Comparison of ENCODE assay signal across 20 cellular contexts in genomic region chr13:65679240-65679639, GRCh38.
A peak's percentile ranks its signal among the peaks of the same experiment; 100 is the strongest.
DNase-seq lines count a peak whose midpoint lies in the region; ATAC-seq and TF ChIP-seq lines count a peak whose summit lies in the region.
"Had no signal": no experiment of that assay in that cellular context is flagged by ENCODE, and none has a peak within 500 bp of the region (broad histone marks: within the 10 kb centered on the region; RNA-seq: fewer than 3 reads in every experiment).

No MANE protein-coding gene starts in this region.

- no peak overlapping the region for H3K9ac ChIP-seq in SK-N-SH
- H3K9ac ChIP-seq: parathyroid adenoma had no signal

- DNase-seq in HCEC 1CT (peak; percentile 47), SK-N-SH (no peak), fibroblast of gingiva (ENCODE audit: low read depth) (peak; percentile 8), myocyte (ENCODE audit: low read depth) (peak; percentile 72), foreskin melanocyte (no peak), NCI-H526 (lab: John Stamatoyannopoulos, UW) (no peak)
- DNase-seq: activated CD4-positive, alpha-beta T cell treated with anti-CD3 and anti-CD28 coated beads for 48 hours; activated CD8-positive, alpha-beta memory T cell treated with anti-CD3 and anti-CD28 coated beads, Interleukin-2, amount 10 ng/mL, durations not matched to agents 7 days and 5 days; GDM1; hypothalamus; NCI-H2029 treated with DMSO at 0.1 percent for 48 hours; nephron progenitor cell; Peyer's patch; right cardiac atrium; substantia nigra; T-helper 2 cell had no signal

- no peak overlapping the region for H2AFZ ChIP-seq in SK-N-SH (ENCODE audit: low read depth)
- H2AFZ ChIP-seq: parathyroid adenoma had no signal

- TF ChIP-seq RAD21 in SK-N-SH (IDR thresholded peaks at IDR 0.05; ENCODE audit: low read length): no peak

- H3K27me3 ChIP-seq in SK-N-SH (ENCODE audit: insufficient read depth): no peaks in the 10 kb centered on the region
- H3K27me3 ChIP-seq: Peyer's patch, SJSA1 had no signal

- WGBS in SK-N-SH (ENCODE audit: low lambda C conversion rate): 82% methylated on average over 1 of the region's 1 CpG

- TF ChIP-seq CTCF in SK-N-SH (IDR thresholded peaks at IDR 0.05): no peak

- POLR2A ChIA-PET in SK-N-SH (lab: Yijun Ruan, JAX): no interaction called here

- H3F3A ChIP-seq in SK-N-SH (replicated peaks; ENCODE audit: insufficient read depth): no peaks in the 10 kb centered on the region

- no peaks in the 10 kb centered on the region; a peak in 1 of 4 replicates for H3K4me1 ChIP-seq in SK-N-SH (ENCODE audit: control insufficient read depth in 1 of 2, insufficient read depth in 2 of 2, low read depth in 1 of 2, low read length in 1 of 2)
- H3K4me1 ChIP-seq: parathyroid adenoma, Peyer's patch, SJSA1 had no signal

- H3K36me3 ChIP-seq in SK-N-SH (replicated peaks in 1 of 2; ENCODE audit: control insufficient read depth in 1 of 2, insufficient read depth in 2 of 2, low read length in 1 of 2): no peaks in the 10 kb centered on the region
- H3K36me3 ChIP-seq: Peyer's patch, SJSA1 had no signal

- CTCF ChIA-PET in SK-N-SH (lab: Yijun Ruan, JAX): interaction anchor here (1.0 to 2.3 kb wide), 3 partner anchors 9 to 23 kb away, joined by 3 to 6 read pairs (median 5); no protein-coding TSS in a partner anchor

- no peaks in the 10 kb centered on the region for H3K79me2 ChIP-seq in SK-N-SH (ENCODE audit: insufficient read depth)
- H3K79me2 ChIP-seq: parathyroid adenoma had no signal

- no peak for ATAC-seq in GM21360 (IDR thresholded peaks at IDR 0.05; ENCODE audit: unreplicated experiment)
- ATAC-seq: activated CD8-positive, alpha-beta memory T cell treated with anti-CD3 and anti-CD28 coated beads, Interleukin-2, amount 10 ng/mL, durations not matched to agents 7 days and 5 days; right cardiac atrium had no signal

- no peaks in the 10 kb centered on the region; the same call in 1 of the 2 replicates for H3K9me2 ChIP-seq in SK-N-SH

- H4K20me1 ChIP-seq in SK-N-SH (ENCODE audit: insufficient read depth): no peaks in the 10 kb centered on the region

- no peak overlapping the region; a peak in 1 of 4 replicates for H3K27ac ChIP-seq in SK-N-SH (ENCODE audit: low read depth in 2 of 2, low read length in 1 of 2)
- H3K27ac ChIP-seq: coronary artery, parathyroid adenoma, Peyer's patch, SJSA1 had no signal

- H3K9me3 ChIP-seq in SK-N-SH: no peaks in the 10 kb centered on the region; the same call in 1 of the 2 replicates
- H3K9me3 ChIP-seq: SJSA1 had no signal

- H3K4me3 ChIP-seq in SK-N-SH (ENCODE audit: low read depth in 2 of 2, low read length in 1 of 2): no peak overlapping the region
- H3K4me3 ChIP-seq: coronary artery, Peyer's patch, SJSA1 had no signal

- H3K4me2 ChIP-seq in SK-N-SH: no peak overlapping the region

- peak in 1 of 2 experiments; percentile 27; a peak in 1 of 4 replicates for TF ChIP-seq EP300 in SK-N-SH (IDR thresholded peaks at IDR 0.05; ENCODE audit: borderline replicate concordance in 1 of 2, low read depth in 1 of 2, low read length in 1 of 2)

TF ChIP-seq in SK-N-SH, 30 proteins besides CTCF, POLR2A, EP300 and RAD21 (continues in another document):
- TF ChIP-seq CHD2 (IDR thresholded peaks at IDR 0.05; ENCODE audit: low read length, partially characterized antibody) (no peak), MXI1 (IDR thresholded peaks at IDR 0.05; ENCODE audit: low read depth, low read length) (no peak), SIN3A (IDR thresholded peaks at IDR 0.05; ENCODE audit: borderline replicate concordance, low read depth, low read length) (no peak), GABPA (IDR thresholded peaks at IDR 0.05; ENCODE audit: low read depth) (no peak), TEAD4 (IDR thresholded peaks at IDR 0.05; ENCODE audit: borderline replicate concordance, insufficient read depth) (no peak), PBX3 (IDR thresholded peaks at IDR 0.05) (peak; percentile 84), NRF1 (IDR thresholded peaks at IDR 0.05; ENCODE audit: low read depth, low read length) (no peak), USF1 (IDR thresholded peaks at IDR 0.05; ENCODE audit: borderline replicate concordance, low read depth) (no peak), RCOR1 (IDR thresholded peaks at IDR 0.05; ENCODE audit: low read length) (no peak), FOSL2 (IDR thresholded peaks at IDR 0.05; ENCODE audit: borderline replicate concordance, low read depth) (peak; percentile 56; the same call in 1 of the 2 replicates), MAX (IDR thresholded peaks at IDR 0.05; ENCODE audit: low read depth) (no peak), GATA2 (CRISPR knock-in tag; IDR thresholded peaks at IDR 0.05) (no peak), YY1 (IDR thresholded peaks at IDR 0.05; ENCODE audit: low read depth) (no peak), USF2 (IDR thresholded peaks at IDR 0.05; ENCODE audit: borderline replicate concordance, low read depth, low read length) (no peak), FOXM1 (IDR thresholded peaks at IDR 0.05; ENCODE audit: low read depth) (no peak), SMC3 (IDR thresholded peaks at IDR 0.05; ENCODE audit: low read depth, low read length) (no peak), RFX5 (IDR thresholded peaks at IDR 0.05; ENCODE audit: low read length) (no peak), POLR2AphosphoS5 (IDR thresholded peaks at IDR 0.05; ENCODE audit: low read depth, low read length) (peak; percentile 21; the same call in 1 of the 2 replicates), EZH2phosphoT487 (IDR thresholded peaks at IDR 0.05; ENCODE audit: borderline replicate concordance, low read depth) (no peak), ZBTB33 (IDR thresholded peaks at IDR 0.05; ENCODE audit: borderline replicate concordance, low read depth) (no peak), TAF1 (IDR thresholded peaks at IDR 0.05; ENCODE audit: borderline replicate concordance, low read depth, low read length) (no peak), RXRA (IDR thresholded peaks at IDR 0.05; ENCODE audit: borderline replicate concordance, low read depth) (no peak), JUND (IDR thresholded peaks at IDR 0.05) (peak; percentile 47; the same call in 1 of the 2 replicates), MEF2A (IDR thresholded peaks at IDR 0.05; ENCODE audit: borderline replicate concordance, low read depth) (no peak)

Comparison
In these comparisons a context has a peak if more than half of its experiments do, and no peak if none do; other contexts are left out.
1. DNase-seq: peak in HCEC 1CT (single experiment), fibroblast of gingiva (single experiment) and myocyte (single experiment); none in SK-N-SH (single experiment), foreskin melanocyte (single experiment) and NCI-H526 (0 of 2).